1 cellular context compared by ENCODE assay signal in genomic region chr16:21301168-21301894, GRCh38.
TF ChIP-seq lines count a peak whose summit lies in the region.

No MANE protein-coding gene starts in this region.

TF ChIP-seq in HepG2, 621 proteins besides CTCF, POLR2A, EP300 and RAD21 (continued from another document and continues in another):
- TF ChIP-seq ZNF761 (CRISPR knock-in tag; conservative IDR thresholded peaks at IDR 0.05) (peak; percentile 97; the same call in 1 of the 2 replicates), SMYD3 (CRISPR knock-in tag; IDR thresholded peaks at IDR 0.05) (peak; percentile 77; the same call in 1 of the 2 replicates), FOXM1 (CRISPR knock-in tag; IDR thresholded peaks at IDR 0.05) (peak; percentile 44; the same call in 1 of the 2 replicates), SETDB1 (CRISPR knock-in tag; IDR thresholded peaks at IDR 0.05; ENCODE audit: borderline replicate concordance) (no peak), POGK (CRISPR knock-in tag; conservative IDR thresholded peaks at IDR 0.05) (peak; percentile 96), ZNF720 (CRISPR knock-in tag; IDR thresholded peaks at IDR 0.05) (no peak; the same call in 1 of the 2 replicates), ZNF724P (CRISPR knock-in tag; IDR thresholded peaks at IDR 0.05; ENCODE audit: borderline replicate concordance) (peak; percentile 75; the same call in 1 of the 2 replicates), HDAC6 (IDR thresholded peaks at IDR 0.05; ENCODE audit: low read depth, low read length) (no peak), ZNF124 (CRISPR knock-in tag; IDR thresholded peaks at IDR 0.05) (no peak; the same call in 1 of the 2 replicates), ZBTB38 (CRISPR knock-in tag; IDR thresholded peaks at IDR 0.05) (peak; percentile 96), ELF3 (CRISPR knock-in tag; IDR thresholded peaks at IDR 0.05) (peak; percentile 61), TIGD3 (CRISPR knock-in tag; IDR thresholded peaks at IDR 0.05; ENCODE audit: borderline replicate concordance) (peak; percentile 52; the same call in 1 of the 2 replicates), GATAD1 (CRISPR knock-in tag; IDR thresholded peaks at IDR 0.05) (no peak; the same call in 1 of the 2 replicates), ZFP37 (CRISPR knock-in tag; IDR thresholded peaks at IDR 0.05; ENCODE audit: borderline replicate concordance) (no peak; the same call in 1 of the 2 replicates), ZNF644 (CRISPR knock-in tag; IDR thresholded peaks at IDR 0.05; ENCODE audit: low read depth) (0 out of 2 replicates have a peak, but pooled peaks have one; percentile 3), THAP11 (CRISPR knock-in tag; IDR thresholded peaks at IDR 0.05) (peak; percentile 69), ATF7 (IDR thresholded peaks at IDR 0.05) (no peak), ATF7 (CRISPR knock-in tag; IDR thresholded peaks at IDR 0.05) (peak; percentile 88), ZNF780A (CRISPR knock-in tag; IDR thresholded peaks at IDR 0.05) (peak; percentile 53), MXI1 (IDR thresholded peaks at IDR 0.05; ENCODE audit: borderline replicate concordance, low read depth, low read length) (peak; percentile 31; the same call in 1 of the 3 replicates), KAT7 (CRISPR knock-in tag; IDR thresholded peaks at IDR 0.05; ENCODE audit: borderline replicate concordance) (peak; percentile 99), EEA1 (CRISPR knock-in tag; IDR thresholded peaks at IDR 0.05; ENCODE audit: borderline replicate concordance) (peak; percentile 96), ZBTB42 (CRISPR knock-in tag; IDR thresholded peaks at IDR 0.05) (peak; percentile 91), ZBTB4 (CRISPR knock-in tag; IDR thresholded peaks at IDR 0.05; ENCODE audit: borderline replicate concordance) (peak; percentile 20; the same call in 1 of the 2 replicates), ZBTB33 (CRISPR knock-in tag; IDR thresholded peaks at IDR 0.05) (peak; percentile 39; the same call in 1 of the 2 replicates), MZF1 (CRISPR knock-in tag; IDR thresholded peaks at IDR 0.05; ENCODE audit: borderline replicate concordance) (peak; percentile 55; the same call in 1 of the 2 replicates), KDM1A (CRISPR knock-in tag; IDR thresholded peaks at IDR 0.05) (no peak; the same call in 1 of the 2 replicates), SNAI1 (CRISPR knock-in tag; IDR thresholded peaks at IDR 0.05; ENCODE audit: borderline replicate concordance) (peak; percentile 57; the same call in 1 of the 2 replicates), BHLHE40 (IDR thresholded peaks at IDR 0.05; ENCODE audit: low read length) (peak; percentile 84), FOXK1 (CRISPR knock-in tag; IDR thresholded peaks at IDR 0.05; ENCODE audit: borderline replicate concordance, low read depth) (peak; percentile 30; the same call in 1 of the 2 replicates), MBD4 (IDR thresholded peaks at IDR 0.05; ENCODE audit: borderline replicate concordance, low read length) (no peak), FOSL1 (CRISPR knock-in tag; IDR thresholded peaks at IDR 0.05; ENCODE audit: borderline replicate concordance) (no peak; the same call in 1 of the 2 replicates), ZNF354B (CRISPR knock-in tag; IDR thresholded peaks at IDR 0.05) (0 out of 2 replicates have a peak, but pooled peaks have one; percentile 72), ZNF331 (CRISPR knock-in tag; IDR thresholded peaks at IDR 0.05) (peak; percentile 72), PAF1 (CRISPR knock-in tag; IDR thresholded peaks at IDR 0.05) (no peak), ZFP1 (CRISPR knock-in tag; IDR thresholded peaks at IDR 0.05) (no peak), PHF8 (CRISPR knock-in tag; IDR thresholded peaks at IDR 0.05) (peak; percentile 58)
- TF ChIP-seq, protein P1, sequence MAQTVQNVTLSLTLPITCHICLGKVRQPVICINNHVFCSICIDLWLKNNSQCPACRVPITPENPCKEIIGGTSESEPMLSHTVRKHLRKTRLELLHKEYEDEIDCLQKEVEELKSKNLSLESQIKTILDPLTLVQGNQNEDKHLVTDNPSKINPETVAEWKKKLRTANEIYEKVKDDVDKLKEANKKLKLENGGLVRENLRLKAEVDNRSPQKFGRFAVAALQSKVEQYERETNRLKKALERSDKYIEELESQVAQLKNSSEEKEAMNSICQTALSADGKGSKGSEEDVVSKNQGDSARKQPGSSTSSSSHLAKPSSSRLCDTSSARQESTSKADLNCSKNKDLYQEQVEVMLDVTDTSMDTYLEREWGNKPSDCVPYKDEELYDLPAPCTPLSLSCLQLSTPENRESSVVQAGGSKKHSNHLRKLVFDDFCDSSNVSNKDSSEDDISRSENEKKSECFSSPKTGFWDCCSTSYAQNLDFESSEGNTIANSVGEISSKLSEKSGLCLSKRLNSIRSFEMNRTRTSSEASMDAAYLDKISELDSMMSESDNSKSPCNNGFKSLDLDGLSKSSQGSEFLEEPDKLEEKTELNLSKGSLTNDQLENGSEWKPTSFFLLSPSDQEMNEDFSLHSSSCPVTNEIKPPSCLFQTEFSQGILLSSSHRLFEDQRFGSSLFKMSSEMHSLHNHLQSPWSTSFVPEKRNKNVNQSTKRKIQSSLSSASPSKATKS (CRISPR knock-in tag; IDR thresholded peaks at IDR 0.05), result no peak; the same call in 1 of the 2 replicates
- TF ChIP-seq, protein P2, sequence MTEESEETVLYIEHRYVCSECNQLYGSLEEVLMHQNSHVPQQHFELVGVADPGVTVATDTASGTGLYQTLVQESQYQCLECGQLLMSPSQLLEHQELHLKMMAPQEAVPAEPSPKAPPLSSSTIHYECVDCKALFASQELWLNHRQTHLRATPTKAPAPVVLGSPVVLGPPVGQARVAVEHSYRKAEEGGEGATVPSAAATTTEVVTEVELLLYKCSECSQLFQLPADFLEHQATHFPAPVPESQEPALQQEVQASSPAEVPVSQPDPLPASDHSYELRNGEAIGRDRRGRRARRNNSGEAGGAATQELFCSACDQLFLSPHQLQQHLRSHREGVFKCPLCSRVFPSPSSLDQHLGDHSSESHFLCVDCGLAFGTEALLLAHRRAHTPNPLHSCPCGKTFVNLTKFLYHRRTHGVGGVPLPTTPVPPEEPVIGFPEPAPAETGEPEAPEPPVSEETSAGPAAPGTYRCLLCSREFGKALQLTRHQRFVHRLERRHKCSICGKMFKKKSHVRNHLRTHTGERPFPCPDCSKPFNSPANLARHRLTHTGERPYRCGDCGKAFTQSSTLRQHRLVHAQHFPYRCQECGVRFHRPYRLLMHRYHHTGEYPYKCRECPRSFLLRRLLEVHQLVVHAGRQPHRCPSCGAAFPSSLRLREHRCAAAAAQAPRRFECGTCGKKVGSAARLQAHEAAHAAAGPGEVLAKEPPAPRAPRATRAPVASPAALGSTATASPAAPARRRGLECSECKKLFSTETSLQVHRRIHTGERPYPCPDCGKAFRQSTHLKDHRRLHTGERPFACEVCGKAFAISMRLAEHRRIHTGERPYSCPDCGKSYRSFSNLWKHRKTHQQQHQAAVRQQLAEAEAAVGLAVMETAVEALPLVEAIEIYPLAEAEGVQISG (CRISPR knock-in tag; IDR thresholded peaks at IDR 0.05), result peak; percentile 88
- TF ChIP-seq, protein P3, sequence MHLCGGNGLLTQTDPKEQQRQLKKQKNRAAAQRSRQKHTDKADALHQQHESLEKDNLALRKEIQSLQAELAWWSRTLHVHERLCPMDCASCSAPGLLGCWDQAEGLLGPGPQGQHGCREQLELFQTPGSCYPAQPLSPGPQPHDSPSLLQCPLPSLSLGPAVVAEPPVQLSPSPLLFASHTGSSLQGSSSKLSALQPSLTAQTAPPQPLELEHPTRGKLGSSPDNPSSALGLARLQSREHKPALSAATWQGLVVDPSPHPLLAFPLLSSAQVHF (CRISPR knock-in tag; IDR thresholded peaks at IDR 0.05), result no peak
- TF ChIP-seq, protein P4, sequence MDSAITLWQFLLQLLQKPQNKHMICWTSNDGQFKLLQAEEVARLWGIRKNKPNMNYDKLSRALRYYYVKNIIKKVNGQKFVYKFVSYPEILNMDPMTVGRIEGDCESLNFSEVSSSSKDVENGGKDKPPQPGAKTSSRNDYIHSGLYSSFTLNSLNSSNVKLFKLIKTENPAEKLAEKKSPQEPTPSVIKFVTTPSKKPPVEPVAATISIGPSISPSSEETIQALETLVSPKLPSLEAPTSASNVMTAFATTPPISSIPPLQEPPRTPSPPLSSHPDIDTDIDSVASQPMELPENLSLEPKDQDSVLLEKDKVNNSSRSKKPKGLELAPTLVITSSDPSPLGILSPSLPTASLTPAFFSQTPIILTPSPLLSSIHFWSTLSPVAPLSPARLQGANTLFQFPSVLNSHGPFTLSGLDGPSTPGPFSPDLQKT (CRISPR knock-in tag; IDR thresholded peaks at IDR 0.05; ENCODE audit: borderline replicate concordance), result no peak
- TF ChIP-seq, protein P5, sequence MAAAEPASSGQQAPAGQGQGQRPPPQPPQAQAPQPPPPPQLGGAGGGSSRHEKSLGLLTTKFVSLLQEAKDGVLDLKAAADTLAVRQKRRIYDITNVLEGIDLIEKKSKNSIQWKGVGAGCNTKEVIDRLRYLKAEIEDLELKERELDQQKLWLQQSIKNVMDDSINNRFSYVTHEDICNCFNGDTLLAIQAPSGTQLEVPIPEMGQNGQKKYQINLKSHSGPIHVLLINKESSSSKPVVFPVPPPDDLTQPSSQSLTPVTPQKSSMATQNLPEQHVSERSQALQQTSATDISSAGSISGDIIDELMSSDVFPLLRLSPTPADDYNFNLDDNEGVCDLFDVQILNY (CRISPR knock-in tag; conservative IDR thresholded peaks at IDR 0.05), result 0 out of 2 replicates have a peak, but pooled peaks have one; percentile 47
- TF ChIP-seq, protein P6, sequence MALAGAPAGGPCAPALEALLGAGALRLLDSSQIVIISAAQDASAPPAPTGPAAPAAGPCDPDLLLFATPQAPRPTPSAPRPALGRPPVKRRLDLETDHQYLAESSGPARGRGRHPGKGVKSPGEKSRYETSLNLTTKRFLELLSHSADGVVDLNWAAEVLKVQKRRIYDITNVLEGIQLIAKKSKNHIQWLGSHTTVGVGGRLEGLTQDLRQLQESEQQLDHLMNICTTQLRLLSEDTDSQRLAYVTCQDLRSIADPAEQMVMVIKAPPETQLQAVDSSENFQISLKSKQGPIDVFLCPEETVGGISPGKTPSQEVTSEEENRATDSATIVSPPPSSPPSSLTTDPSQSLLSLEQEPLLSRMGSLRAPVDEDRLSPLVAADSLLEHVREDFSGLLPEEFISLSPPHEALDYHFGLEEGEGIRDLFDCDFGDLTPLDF (CRISPR knock-in tag; IDR thresholded peaks at IDR 0.05), result no peak
- TF ChIP-seq, protein P7, sequence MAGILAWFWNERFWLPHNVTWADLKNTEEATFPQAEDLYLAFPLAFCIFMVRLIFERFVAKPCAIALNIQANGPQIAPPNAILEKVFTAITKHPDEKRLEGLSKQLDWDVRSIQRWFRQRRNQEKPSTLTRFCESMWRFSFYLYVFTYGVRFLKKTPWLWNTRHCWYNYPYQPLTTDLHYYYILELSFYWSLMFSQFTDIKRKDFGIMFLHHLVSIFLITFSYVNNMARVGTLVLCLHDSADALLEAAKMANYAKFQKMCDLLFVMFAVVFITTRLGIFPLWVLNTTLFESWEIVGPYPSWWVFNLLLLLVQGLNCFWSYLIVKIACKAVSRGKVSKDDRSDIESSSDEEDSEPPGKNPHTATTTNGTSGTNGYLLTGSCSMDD (CRISPR knock-in tag; IDR thresholded peaks at IDR 0.05), result no peak
